In genomic region chr3:13022348-13023250, GRCh38 we compare ENCODE assay signal across 9 cellular contexts. TPM values are rescaled to one million over a fixed set of nuclear protein-coding genes. Genes with fewer than 3 reads are reported as not detected.
DNase-seq lines count a peak whose midpoint lies in the region; ATAC-seq, FAIRE-seq and TF ChIP-seq lines count a peak whose summit lies in the region.
"Had no signal": no experiment of that assay in that cellular context is flagged by ENCODE, and none has a peak within 500 bp of the region (broad histone marks: within the 10 kb centered on the region; RNA-seq: fewer than 3 reads in every experiment).

No MANE protein-coding gene starts in this region.

- DNase-seq in NCI-H2029 (lab: John Stamatoyannopoulos, UW) (peak; percentile 42), NCI-H2029 treated with DMSO at 0.1 percent for 48 hours (lab: John Stamatoyannopoulos, UW) (no peak), adrenal gland (peak; percentile 92 to 97 (median 95)), kidney (peak; percentile 88), testis (peak; percentile 53)
- no peak for DNase-seq in T-helper 2 cell treated with Interferon-gamma antibody and Interleukin-4, amounts not matched to agents 5 μg/mL and 100 μg/mL, for 36 hours (ENCODE audit: low spot score)
- no peak for DNase-seq in activated CD4-positive, CD25-positive, alpha-beta regulatory T cell (lab: John Stamatoyannopoulos, UW)

- no peaks in the 10 kb centered on the region for H3K27me3 Mint-ChIP-seq in T-helper 2 cell treated with Interferon-gamma antibody and Interleukin-4, amounts not matched to agents 5 μg/mL and 100 μg/mL, for 36 hours (ENCODE audit: low read depth)

- no peak overlapping the region for H3K27ac Mint-ChIP-seq in T-helper 2 cell treated with Interferon-gamma antibody and Interleukin-4, amounts not matched to agents 5 μg/mL and 100 μg/mL, for 36 hours

- H3K4me1 ChIP-seq in adrenal gland (replicated peaks in 1 of 2) (peaks cover 48 to 65% of the 10 kb centered on the region in 2 donors), kidney (ENCODE audit: control insufficient read depth in 1 of 2, insufficient read depth in 1 of 2, low read depth in 1 of 2, low read length in 2 of 2) (peaks cover 0 to 5% of the 10 kb centered on the region in 2 donors), testis (peaks cover 19% of the 10 kb centered on the region)

- H3K9ac ChIP-seq in kidney (ENCODE audit: low read length in 2 of 2): no peak overlapping the region

- ATAC-seq in HG03045 (IDR thresholded peaks at IDR 0.05; ENCODE audit: unreplicated experiment): peak; percentile 35

- H3K27ac ChIP-seq in adrenal gland (peak overlapping the region; percentile 55 to 97 (median 93)), kidney (ENCODE audit: low read depth in 2 of 2, low read length in 2 of 2) (no peak overlapping the region), testis (no peak overlapping the region)
- H3K27ac ChIP-seq: C4-2B had no signal

- H3K9me3 Mint-ChIP-seq in T-helper 2 cell treated with Interferon-gamma antibody and Interleukin-4, amounts not matched to agents 5 μg/mL and 100 μg/mL, for 36 hours: no peaks in the 10 kb centered on the region

- peaks cover 4% of the 10 kb centered on the region for H3K4me1 Mint-ChIP-seq in T-helper 2 cell treated with Interferon-gamma antibody and Interleukin-4, amounts not matched to agents 5 μg/mL and 100 μg/mL, for 36 hours (ENCODE audit: low read depth)

- intact Hi-C loops in adrenal gland (cut with DNase I): no loop called here
- intact Hi-C loops in kidney (cut with DNase I): no loop called here
- intact Hi-C loops in testis (cut with DNase I; ENCODE audit: low total_unique reads): no loop called here

- no peaks in the 10 kb centered on the region for H3K9me3 ChIP-seq in adrenal gland (replicated peaks in 1 of 3)
- H3K9me3 ChIP-seq in kidney (ENCODE audit: control insufficient read depth in 1 of 2, low read length in 2 of 2): no peaks in the 10 kb centered on the region
- no peaks in the 10 kb centered on the region for H3K9me3 ChIP-seq in testis

- H3K27me3 ChIP-seq in adrenal gland (no peaks in the 10 kb centered on the region), testis (no peaks in the 10 kb centered on the region)

- WGBS in adrenal gland, 4 donors: 32 to 67% (median 49%) methylated on average over 5 to 20 of the region's 20 CpGs
- WGBS in testis, 2 donors: 63% methylated on average over 14 to 20 of the region's 20 CpGs

- no peak for FAIRE-seq in kidney (lab: Jason Lieb, UNC)

- no peak overlapping the region for H3K4me3 Mint-ChIP-seq in T-helper 2 cell treated with Interferon-gamma antibody and Interleukin-4, amounts not matched to agents 5 μg/mL and 100 μg/mL, for 36 hours

- TF ChIP-seq POLR2A in adrenal gland (IDR thresholded peaks at IDR 0.05) (peak in 1 of 2 donors; percentile 94), testis (IDR thresholded peaks at IDR 0.05) (no peak)

- TF ChIP-seq CTCF in adrenal gland (IDR thresholded peaks at IDR 0.05): no peak
- no peak for TF ChIP-seq CTCF in kidney (IDR thresholded peaks at IDR 0.05; ENCODE audit: borderline replicate concordance, extremely low read depth, insufficient read depth)
- TF ChIP-seq CTCF in testis (IDR thresholded peaks at IDR 0.05): no peak

- H3K4me3 ChIP-seq in adrenal gland (peak overlapping the region in 1 of 4 donors; percentile 39), kidney (ENCODE audit: low read length in 2 of 2) (no peak overlapping the region), testis (no peak overlapping the region)

- H3K36me3 ChIP-seq in adrenal gland (replicated peaks in 1 of 2) (no peaks in the 10 kb centered on the region), kidney (ENCODE audit: control insufficient read depth in 1 of 2, insufficient read depth in 2 of 2, low read length in 2 of 2) (no peaks in the 10 kb centered on the region), testis (ENCODE audit: low read depth, missing control alignments) (no peaks in the 10 kb centered on the region)

- no peaks in the 10 kb centered on the region for H3K36me3 Mint-ChIP-seq in T-helper 2 cell treated with Interferon-gamma antibody and Interleukin-4, amounts not matched to agents 5 μg/mL and 100 μg/mL, for 36 hours (ENCODE audit: low read depth)

RNA-seq across cellular contexts. Expression of gene IQSEC1, which starts 50.6 kb away (rescaled TPM):
- total RNA-seq in adrenal gland: 100 to 1,000 TPM in 4 of 8 donors, 10 to 100 TPM in 4; 72.5 to 133 (median 107) TPM
- 10 to 100 TPM; 24.4 to 51.6 (median 35.4) TPM for polyA plus RNA-seq in adrenal gland
- 45.7 TPM for total RNA-seq in kidney
- 15.1 TPM for polyA plus RNA-seq in kidney (ENCODE audit: insufficient read depth, low read depth, low replicate concordance)
- total RNA-seq in testis: 10 to 100 TPM; 74.3 to 89.4 TPM
- polyA plus RNA-seq in testis (ENCODE audit: insufficient read depth, low read depth, low replicate concordance): 32.9 TPM

Comparison
In these comparisons a context has a peak if more than half of its experiments do, and no peak if none do; other contexts are left out.
1. DNase-seq: peak in NCI-H2029 (single experiment), adrenal gland (7 of 7), kidney (single experiment) and testis (single experiment); none in NCI-H2029 treated with DMSO at 0.1 percent for 48 hours (single experiment), T-helper 2 cell treated with Interferon-gamma antibody and Interleukin-4, amounts not matched to agents 5 μg/mL and 100 μg/mL, for 36 hours (single experiment) and activated CD4-positive, CD25-positive, alpha-beta regulatory T cell (0 of 4).
2. H3K27ac ChIP-seq: peak in adrenal gland (5 of 5); none in kidney (0 of 2) and testis (0 of 2).